In genomic region chr5:6763191-6763590, GRCh38 we compare ENCODE assay signal across 29 cellular contexts.
"Had no signal": no experiment of that assay in that cellular context is flagged by ENCODE, and none has a peak within 500 bp of the region (broad histone marks: within the 10 kb centered on the region; RNA-seq: fewer than 3 reads in every experiment).

No MANE protein-coding gene starts in this region.

- ATAC-seq: activated CD4-positive, alpha-beta T cell treated with anti-CD3 and anti-CD28 coated beads for 36 hours; activated naive CD8-positive, alpha-beta T cell treated with anti-CD3 and anti-CD28 coated beads, Interleukin-2, amount 50 U/mL, for 24 hours; body of pancreas; esophagus mucosa; heart left ventricle; T-helper 17 cell had no signal

- H3K36me3 ChIP-seq: adrenal gland had no signal

- H3K9me3 ChIP-seq: adrenal gland, body of pancreas had no signal

- H3K4me1 Mint-ChIP-seq: activated naive CD4-positive, alpha-beta T cell treated with anti-CD3 and anti-CD28 coated beads, Interleukin-2, amount 50 U/mL, for 24 hours had no signal

- H3K27ac Mint-ChIP-seq: activated CD4-positive, alpha-beta memory T cell treated with anti-CD3 and anti-CD28 coated beads for 36 hours; activated CD4-positive, alpha-beta T cell treated with anti-CD3 and anti-CD28 coated beads for 36 hours; activated CD4-positive, alpha-beta T cell treated with anti-CD3 and anti-CD28 coated beads, Interleukin-2, amount 10 ng/mL, durations not matched to agents 24 days and 14 days; activated naive CD4-positive, alpha-beta T cell treated with anti-CD3 and anti-CD28 coated beads for 36 hours; activated naive CD4-positive, alpha-beta T cell treated with anti-CD3 and anti-CD28 coated beads, Interleukin-2, amount 50 U/mL, for 24 hours; activated naive CD8-positive, alpha-beta T cell treated with anti-CD3 and anti-CD28 coated beads for 36 hours; activated naive CD8-positive, alpha-beta T cell treated with anti-CD3 and anti-CD28 coated beads, Interleukin-2, amount 50 U/mL, for 24 hours; activated T-cell treated with anti-CD3 and anti-CD28 coated beads, Interleukin-2, amount 50 U/mL, for 24 hours; activated T-helper 1 cell treated with anti-CD3 and anti-CD28 coated beads, Interleukin-12 subunit alpha, Interleukin-12 subunit beta, Interleukin-2, Interleukin-4 antibody, amounts not matched to agents 30 ng/mL and 10 ng/mL and 1 ng/mL, durations not matched to agents 14 hours and 24 hours and 36 hours; activated T-helper 2 cell treated with anti-CD3 and anti-CD28 coated beads, Interferon-gamma antibody, Interleukin-2, Interleukin-4, amounts not matched to agents 10 μg/mL and 5 μg/mL and 100 μg/mL, durations not matched to agents 14 hours and 24 hours and 36 hours; T-helper 17 cell; T-helper 2 cell treated with Interferon-gamma antibody and Interleukin-4, amounts not matched to agents 5 μg/mL and 100 μg/mL, for 36 hours had no signal

- DNase-seq: activated CD4-positive, alpha-beta memory T cell treated with anti-CD3 and anti-CD28 coated beads for 36 hours; activated CD4-positive, alpha-beta T cell treated with anti-CD3 and anti-CD28 coated beads for 36 hours; activated CD4-positive, alpha-beta T cell treated with anti-CD3 and anti-CD28 coated beads, Interleukin-2, amount 10 ng/mL, durations not matched to agents 24 days and 14 days; activated CD4-positive, CD25-positive, alpha-beta regulatory T cell; activated CD4-positive, CD25-positive, alpha-beta regulatory T cell treated with anti-CD3 and anti-CD28 coated beads, Interleukin-2, amount 50 U/mL, for 72 hours; activated CD8-positive, alpha-beta memory T cell treated with anti-CD3 and anti-CD28 coated beads, Interleukin-2, amount 50 U/mL, for 48 hours; activated effector memory CD4-positive, alpha-beta T cell treated with anti-CD3 and anti-CD28 coated beads, Interleukin-2, amount 50 U/mL, for 16 hours; activated naive CD4-positive, alpha-beta T cell treated with anti-CD3 and anti-CD28 coated beads for 36 hours; activated naive CD8-positive, alpha-beta T cell treated with anti-CD3 and anti-CD28 coated beads for 36 hours; activated naive CD8-positive, alpha-beta T cell treated with anti-CD3 and anti-CD28 coated beads, Interleukin-2, amount 50 U/mL, for 24 hours; activated T-cell treated with anti-CD3 and anti-CD28 coated beads for 4 hours; activated T-cell treated with anti-CD3 and anti-CD28 coated beads, Interleukin-2, amount 50 U/mL, for 24 hours; adrenal gland; amygdala; aorta; body of pancreas; caudate nucleus; cortex of kidney; effector CD8-positive, alpha-beta T cell; foreskin fibroblast; heart left ventricle; T-helper 1 cell; T-helper 17 cell; T1000 had no signal

- H3K9me3 Mint-ChIP-seq: activated CD4-positive, alpha-beta memory T cell treated with anti-CD3 and anti-CD28 coated beads for 36 hours; activated CD4-positive, alpha-beta T cell treated with anti-CD3 and anti-CD28 coated beads, Interleukin-2, amount 10 ng/mL, durations not matched to agents 24 days and 14 days; activated naive CD4-positive, alpha-beta T cell treated with anti-CD3 and anti-CD28 coated beads for 36 hours; activated naive CD4-positive, alpha-beta T cell treated with anti-CD3 and anti-CD28 coated beads, Interleukin-2, amount 50 U/mL, for 24 hours; activated naive CD8-positive, alpha-beta T cell treated with anti-CD3 and anti-CD28 coated beads, Interleukin-2, amount 50 U/mL, for 24 hours; activated T-helper 1 cell treated with anti-CD3 and anti-CD28 coated beads, Interleukin-12 subunit alpha, Interleukin-12 subunit beta, Interleukin-2, Interleukin-4 antibody, amounts not matched to agents 30 ng/mL and 10 ng/mL and 1 ng/mL, durations not matched to agents 14 hours and 24 hours and 36 hours; activated T-helper 2 cell treated with anti-CD3 and anti-CD28 coated beads, Interferon-gamma antibody, Interleukin-2, Interleukin-4, amounts not matched to agents 10 μg/mL and 5 μg/mL and 100 μg/mL, durations not matched to agents 14 hours and 24 hours and 36 hours; T-helper 2 cell treated with Interferon-gamma antibody and Interleukin-4, amounts not matched to agents 5 μg/mL and 100 μg/mL, for 36 hours had no signal

- H3K27ac ChIP-seq: adrenal gland, body of pancreas, heart left ventricle had no signal

- H3K4me3 ChIP-seq: adrenal gland, body of pancreas, heart left ventricle had no signal

- H3K4me3 Mint-ChIP-seq: activated CD4-positive, alpha-beta memory T cell treated with anti-CD3 and anti-CD28 coated beads for 36 hours; activated CD4-positive, alpha-beta T cell treated with anti-CD3 and anti-CD28 coated beads for 36 hours; activated CD4-positive, alpha-beta T cell treated with anti-CD3 and anti-CD28 coated beads, Interleukin-2, amount 10 ng/mL, durations not matched to agents 24 days and 14 days; activated naive CD4-positive, alpha-beta T cell treated with anti-CD3 and anti-CD28 coated beads for 36 hours; activated naive CD4-positive, alpha-beta T cell treated with anti-CD3 and anti-CD28 coated beads, Interleukin-2, amount 50 U/mL, for 24 hours; activated naive CD8-positive, alpha-beta T cell treated with anti-CD3 and anti-CD28 coated beads for 36 hours; activated naive CD8-positive, alpha-beta T cell treated with anti-CD3 and anti-CD28 coated beads, Interleukin-2, amount 50 U/mL, for 24 hours; activated T-cell treated with anti-CD3 and anti-CD28 coated beads, Interleukin-2, amount 50 U/mL, for 24 hours; activated T-helper 1 cell treated with anti-CD3 and anti-CD28 coated beads, Interleukin-12 subunit alpha, Interleukin-12 subunit beta, Interleukin-2, Interleukin-4 antibody, amounts not matched to agents 30 ng/mL and 10 ng/mL and 1 ng/mL, durations not matched to agents 14 hours and 24 hours and 36 hours; T-helper 17 cell; T-helper 2 cell treated with Interferon-gamma antibody and Interleukin-4, amounts not matched to agents 5 μg/mL and 100 μg/mL, for 36 hours had no signal

- H3K27me3 Mint-ChIP-seq: activated CD4-positive, alpha-beta memory T cell treated with anti-CD3 and anti-CD28 coated beads for 36 hours; activated CD4-positive, alpha-beta T cell treated with anti-CD3 and anti-CD28 coated beads for 36 hours; activated CD4-positive, alpha-beta T cell treated with anti-CD3 and anti-CD28 coated beads, Interleukin-2, amount 10 ng/mL, durations not matched to agents 24 days and 14 days; activated naive CD4-positive, alpha-beta T cell treated with anti-CD3 and anti-CD28 coated beads, Interleukin-2, amount 50 U/mL, for 24 hours; activated naive CD8-positive, alpha-beta T cell treated with anti-CD3 and anti-CD28 coated beads for 36 hours; activated naive CD8-positive, alpha-beta T cell treated with anti-CD3 and anti-CD28 coated beads, Interleukin-2, amount 50 U/mL, for 24 hours; activated T-cell treated with anti-CD3 and anti-CD28 coated beads, Interleukin-2, amount 50 U/mL, for 24 hours; T-helper 17 cell had no signal

- H3K27me3 ChIP-seq: adrenal gland, body of pancreas, heart left ventricle had no signal
